1 cellular context compared by ENCODE assay signal in genomic region chr3:100400782-100401673, GRCh38.
TF ChIP-seq lines count a peak whose summit lies in the region.

Gene LNP1, plus strand, starts transcription at chr3:100401539. Its CDS starts 28,191 bp downstream, at chr3:100429730.
Gene TOMM70, minus strand, starts transcription at chr3:100401089. Its CDS starts 140 bp downstream, at chr3:100400949.

TF ChIP-seq in HepG2, 621 proteins besides CTCF, POLR2A, EP300 and RAD21 (continued from another document and continues in another):
- TF ChIP-seq ATF2 (CRISPR knock-in tag; IDR thresholded peaks at IDR 0.05) (no peak; the same call in 1 of the 2 replicates), RERE (CRISPR knock-in tag; IDR thresholded peaks at IDR 0.05; ENCODE audit: low read depth) (no peak), ZNF790 (CRISPR knock-in tag; IDR thresholded peaks at IDR 0.05; ENCODE audit: borderline replicate concordance) (no peak; the same call in 1 of the 2 replicates), ZNF878 (CRISPR knock-in tag; IDR thresholded peaks at IDR 0.05) (peak; percentile 71; the same call in 1 of the 2 replicates), YY1 (IDR thresholded peaks at IDR 0.05; ENCODE audit: insufficient read depth, insufficient replicate concordance, low read depth, low read length) (peak; percentile 47), ZNF777 (CRISPR knock-in tag; IDR thresholded peaks at IDR 0.05) (peak; percentile 60; the same call in 1 of the 2 replicates), MAFK (conservative IDR thresholded peaks at IDR 0.05 in 1 of 2, IDR thresholded peaks at IDR 0.05 in 1 of 2; ENCODE audit: low read length in 2 of 2) (peak; percentile 19 to 22; a peak in 2 of 4 replicates), CREB1 (IDR thresholded peaks at IDR 0.05) (no peak), CREB1 (CRISPR knock-in tag; IDR thresholded peaks at IDR 0.05) (peak; percentile 87), SMARCC2 (IDR thresholded peaks at IDR 0.05) (no peak), PRDM10 (CRISPR knock-in tag; IDR thresholded peaks at IDR 0.05; ENCODE audit: low read depth) (no peak), RCOR2 (CRISPR knock-in tag; IDR thresholded peaks at IDR 0.05) (no peak), ZBTB49 (CRISPR knock-in tag; IDR thresholded peaks at IDR 0.05; ENCODE audit: borderline replicate concordance) (no peak), ZNF710 (CRISPR knock-in tag; IDR thresholded peaks at IDR 0.05; ENCODE audit: borderline replicate concordance) (peak; percentile 85), JARID2 (CRISPR knock-in tag; IDR thresholded peaks at IDR 0.05; ENCODE audit: insufficient replicate concordance) (peak; percentile 17), ZBTB7B (CRISPR knock-in tag; IDR thresholded peaks at IDR 0.05) (no peak), NR2F1 (CRISPR knock-in tag; IDR thresholded peaks at IDR 0.05) (peak; percentile 75 to 93), NFRKB (IDR thresholded peaks at IDR 0.05) (no peak), TGIF2 (CRISPR knock-in tag; IDR thresholded peaks at IDR 0.05) (peak; percentile 86), THAP11 (CRISPR knock-in tag; IDR thresholded peaks at IDR 0.05) (peak; percentile 92), ZNF18 (CRISPR knock-in tag; IDR thresholded peaks at IDR 0.05; ENCODE audit: insufficient replicate concordance) (peak; percentile 59), DR1 (CRISPR knock-in tag; IDR thresholded peaks at IDR 0.05) (peak; percentile 90), ZNF441 (CRISPR knock-in tag; IDR thresholded peaks at IDR 0.05; ENCODE audit: borderline replicate concordance) (no peak; the same call in 1 of the 2 replicates), ATF5 (CRISPR knock-in tag; IDR thresholded peaks at IDR 0.05; ENCODE audit: low read depth) (0 out of 2 replicates have a peak, but pooled peaks have one; percentile 39), AGO1 (IDR thresholded peaks at IDR 0.05; ENCODE audit: low read depth, low read length, poor library complexity, severe bottlenecking) (no peak), ZNF556 (CRISPR knock-in tag; IDR thresholded peaks at IDR 0.05; ENCODE audit: borderline replicate concordance) (0 out of 2 replicates have a peak, but pooled peaks have one; percentile 64), ZNF10 (CRISPR knock-in tag; IDR thresholded peaks at IDR 0.05; ENCODE audit: borderline replicate concordance, low read depth) (no peak), ZNF572 (CRISPR knock-in tag; IDR thresholded peaks at IDR 0.05) (no peak), HNF4A (CRISPR knock-in tag; IDR thresholded peaks at IDR 0.05) (peak; percentile 69), ZNF577 (CRISPR knock-in tag; IDR thresholded peaks at IDR 0.05; ENCODE audit: borderline replicate concordance, low read depth) (0 out of 2 replicates have a peak, but pooled peaks have one; percentile 71), TERF1 (CRISPR knock-in tag; IDR thresholded peaks at IDR 0.05) (no peak)
